ENCODE assay signal across 1 cellular context in genomic region chr9:87479801-87480201, GRCh38.
A peak's percentile ranks its signal among the peaks of the same experiment; 100 is the strongest.
TF ChIP-seq lines count a peak whose summit lies in the region.

No MANE protein-coding gene starts in this region.

TF ChIP-seq in GM12878, 131 proteins besides CTCF, POLR2A, EP300 and RAD21 (continued from another document):
- TF ChIP-seq POLR2AphosphoS2 (IDR thresholded peaks at IDR 0.05; ENCODE audit: low read depth, low read length) (no peak), DPF2 (IDR thresholded peaks at IDR 0.05) (peak; percentile 97), ZZZ3 (IDR thresholded peaks at IDR 0.05; ENCODE audit: control insufficient read depth, insufficient read length, low read depth) (no peak), HSF1 (IDR thresholded peaks at IDR 0.05; ENCODE audit: low read depth, low read length) (no peak), SMAD1 (IDR thresholded peaks at IDR 0.05; ENCODE audit: low read depth, partially characterized antibody) (no peak), KLF5 (IDR thresholded peaks at IDR 0.05; ENCODE audit: partially characterized antibody) (peak; percentile 52), IKZF1 (conservative IDR thresholded peaks at IDR 0.05) (peak; percentile 99), PRDM15 (CRISPR knock-in tag; IDR thresholded peaks at IDR 0.05) (no peak), EED (IDR thresholded peaks at IDR 0.05; ENCODE audit: low read depth) (peak; percentile 98), USF2 (IDR thresholded peaks at IDR 0.05; ENCODE audit: borderline replicate concordance, low read depth, low read length) (peak; percentile 84), ASH2L (IDR thresholded peaks at IDR 0.05; ENCODE audit: borderline replicate concordance, low read depth) (no peak)
